In the genomic region with DNA sequence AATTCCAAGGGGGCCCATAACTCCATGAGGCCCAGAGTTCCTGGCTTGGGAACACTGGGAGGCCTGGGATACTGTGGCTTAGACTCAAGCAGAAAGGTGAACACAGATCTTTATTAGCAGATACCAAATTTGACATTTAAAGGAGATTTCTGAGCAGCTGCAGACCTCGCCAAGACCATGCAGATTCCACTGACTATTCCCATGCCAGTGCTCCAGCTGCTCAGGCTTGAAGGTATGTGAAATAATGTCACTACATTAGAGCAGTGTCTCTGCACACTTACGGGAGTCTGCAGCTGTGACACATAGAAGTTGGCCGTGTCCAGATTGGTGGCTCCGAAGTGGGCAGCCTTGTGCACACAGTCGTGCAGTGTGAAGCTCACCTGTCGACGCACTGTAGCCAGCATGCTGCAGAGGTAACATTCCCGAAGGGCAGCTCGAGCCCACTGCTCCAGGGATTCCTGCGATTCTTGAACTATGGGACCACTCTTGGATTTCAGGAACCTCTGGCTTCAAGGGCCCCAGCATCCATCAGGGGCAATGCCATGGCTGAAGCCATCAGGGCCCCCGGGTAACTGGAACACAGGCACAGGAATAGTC, we compare ENCODE assay signal across 12 cellular contexts. TPM values are rescaled to one million over a fixed set of nuclear protein-coding genes. Genes with fewer than 3 reads are reported as not detected.
DNase-seq lines count a peak whose midpoint lies in the region; ATAC-seq, FAIRE-seq and TF ChIP-seq lines count a peak whose summit lies in the region.
"Had no signal": no experiment of that assay in that cellular context is flagged by ENCODE, and none has a peak within 500 bp of the region (broad histone marks: within the 10 kb centered on the region; RNA-seq: fewer than 3 reads in every experiment).

No MANE protein-coding gene starts in this region.

- intact Hi-C loops in CD8-positive, alpha-beta T cell (cut with DNase I, micrococcal nuclease): no loop called here

- H2BK120ac ChIP-seq in neuronal stem cell (ENCODE audit: low read depth, low read length): no peak overlapping the region

- in situ Hi-C loops in HAP-1 (cut with MboI; ENCODE audit: low sequenced_read_pairs): no loop called here

- H3K4ac ChIP-seq in neuronal stem cell (ENCODE audit: low read length): no peak overlapping the region

- WGBS in neuronal stem cell (ENCODE audit: extremely low coverage in 2 of 2, insufficient read length in 2 of 2, insufficient replicate concordance in 1 of 2), 2 donors: no CpG with 5 or more reads among the region's 11 CpGs

- H3K27ac ChIP-seq in CD8-positive, alpha-beta T cell (ENCODE audit: low read depth, low read length): no peak overlapping the region
- no peak overlapping the region for H3K27ac ChIP-seq in neuronal stem cell (replicated peaks; ENCODE audit: low read length)
- H3K27ac ChIP-seq: BLaER1 had no signal

- FAIRE-seq in HTR-8/SVneo (lab: Jason Lieb, UNC): peak; percentile 57

- H3K4me1 ChIP-seq in CD8-positive, alpha-beta T cell (ENCODE audit: insufficient read depth, low read length): peaks cover 20% of the 10 kb centered on the region
- H3K4me1 ChIP-seq in neuronal stem cell (ENCODE audit: control insufficient read depth in 2 of 2, insufficient read depth in 1 of 2, low read depth in 1 of 2, low read length in 2 of 2) (peaks cover 0 to 6% of the 10 kb centered on the region in 2 donors), HAP-1 (no peaks in the 10 kb centered on the region)
- H3K4me1 ChIP-seq: BLaER1 had no signal

- no peak overlapping the region for H3K4me3 Mint-ChIP-seq in CD8-positive, alpha-beta T cell
- H3K4me3 Mint-ChIP-seq in chondrocyte (ENCODE audit: unreplicated experiment): no peak overlapping the region

- H3K18ac ChIP-seq in neuronal stem cell (ENCODE audit: low read length): no peak overlapping the region

- H4K8ac ChIP-seq in neuronal stem cell (ENCODE audit: low read depth, low read length): no peak overlapping the region

- peaks cover 68% of the 10 kb centered on the region for H3K36me3 Mint-ChIP-seq in CD8-positive, alpha-beta T cell
- peaks cover 3% of the 10 kb centered on the region for H3K36me3 Mint-ChIP-seq in chondrocyte (ENCODE audit: low read depth)

- DNase-seq in CD8-positive, alpha-beta T cell: no peak
- DNase-seq in HTR-8/SVneo (ENCODE audit: insufficient read length, low spot score): no peak
- DNase-seq in chondrocyte (ENCODE audit: low spot score): no peak
- DNase-seq in neuronal stem cell (ENCODE audit: low spot score): no peak
- DNase-seq in GM10248 (ENCODE audit: extremely low spot score): no peak
- no peak for DNase-seq in HAP-1 (ENCODE audit: low spot score in 2 of 2)
- no peak for DNase-seq in HPDE6-E6E7 (ENCODE audit: extremely low spot score)
- DNase-seq: DMS79 treated with DMSO at 0.1 percent for 48 hours, GDM1, H7 had no signal

- H3K27me3 Mint-ChIP-seq in CD8-positive, alpha-beta T cell (ENCODE audit: low read depth): no peaks in the 10 kb centered on the region
- no peaks in the 10 kb centered on the region for H3K27me3 Mint-ChIP-seq in chondrocyte (ENCODE audit: low read depth)

- no peak overlapping the region for H3K4me3 ChIP-seq in CD8-positive, alpha-beta T cell (ENCODE audit: low read depth, low read length)
- H3K4me3 ChIP-seq in neuronal stem cell (ENCODE audit: low read length in 2 of 2) (no peak overlapping the region), HAP-1 (no peak overlapping the region)
- H3K4me3 ChIP-seq: BLaER1 had no signal

- peak overlapping the region; percentile 17 for H3K23ac ChIP-seq in neuronal stem cell (ENCODE audit: low read depth, low read length, poor library complexity)

- H3K9me3 Mint-ChIP-seq in CD8-positive, alpha-beta T cell: no peaks in the 10 kb centered on the region
- no peaks in the 10 kb centered on the region for H3K9me3 Mint-ChIP-seq in chondrocyte (ENCODE audit: low read depth)

- H3K27ac Mint-ChIP-seq in CD8-positive, alpha-beta T cell: peak overlapping the region; percentile 46
- H3K27ac Mint-ChIP-seq in chondrocyte (ENCODE audit: unreplicated experiment): peak overlapping the region; percentile 27

- H2BK12ac ChIP-seq in neuronal stem cell (ENCODE audit: low read length): no peak overlapping the region

- H3K36me3 ChIP-seq in CD8-positive, alpha-beta T cell (ENCODE audit: insufficient read depth, low read length): no peaks in the 10 kb centered on the region
- H3K36me3 ChIP-seq in neuronal stem cell (replicated peaks in 1 of 2; ENCODE audit: control insufficient read depth in 2 of 2, insufficient read depth in 2 of 2, low read length in 2 of 2) (peaks cover 3 to 73% of the 10 kb centered on the region in 2 donors), HAP-1 (replicated peaks) (peaks cover 7% of the 10 kb centered on the region)

- H3K4me2 ChIP-seq in neuronal stem cell (ENCODE audit: insufficient read depth, low read length, poor library complexity, severe bottlenecking): no peak overlapping the region
- H3K4me2 ChIP-seq: BLaER1 had no signal

- no peak for TF ChIP-seq CTCF in CD8-positive, alpha-beta T cell (IDR thresholded peaks at IDR 0.05)
- TF ChIP-seq CTCF in chondrocyte (IDR thresholded peaks at IDR 0.05): no peak
- no peak for TF ChIP-seq CTCF in GM10248 (IDR thresholded peaks at IDR 0.05; ENCODE audit: control extremely low read depth, extremely low read depth, low read depth, missing control alignments)

- peaks cover 3% of the 10 kb centered on the region for H3K79me1 ChIP-seq in neuronal stem cell (ENCODE audit: low read depth, low read length)

- no peaks in the 10 kb centered on the region for H3K27me3 ChIP-seq in CD8-positive, alpha-beta T cell (ENCODE audit: insufficient read depth, low read length)
- H3K27me3 ChIP-seq in neuronal stem cell (ENCODE audit: control insufficient read depth in 3 of 3, insufficient read depth in 3 of 3, low read depth in 1 of 3, low read length in 3 of 3): no peaks in the 10 kb centered on the region
- no peaks in the 10 kb centered on the region for H3K27me3 ChIP-seq in HAP-1 (ENCODE audit: low read depth)
- H3K27me3 ChIP-seq: BLaER1 had no signal

- POLR2A ChIA-PET in CD8-positive, alpha-beta T cell (lab: Charles Lee): interaction anchor here (1.9 kb wide), 1 partner anchor 46 kb away, joined by 13 read pairs; the partner anchor contains the start of gene SEPTIN7
- POLR2A ChIA-PET in GM10248 (lab: Yijun Ruan, JAX): no interaction called here

- ATAC-seq in CD8-positive, alpha-beta T cell: no peak
- no peak for ATAC-seq in GM21737 (IDR thresholded peaks at IDR 0.05; ENCODE audit: unreplicated experiment)

- H3K14ac ChIP-seq in neuronal stem cell (ENCODE audit: low read length): no peak overlapping the region

- no peak overlapping the region for H3K9ac ChIP-seq in neuronal stem cell (ENCODE audit: low read depth, low read length, poor library complexity)
- H3K9ac ChIP-seq: BLaER1 had no signal

- no peak overlapping the region for H2AK5ac ChIP-seq in neuronal stem cell (ENCODE audit: low read depth, low read length)

- H2BK15ac ChIP-seq in neuronal stem cell (ENCODE audit: low read length): no peak overlapping the region

- H3K4me1 Mint-ChIP-seq in CD8-positive, alpha-beta T cell (ENCODE audit: low read depth): peaks cover 67% of the 10 kb centered on the region
- H3K4me1 Mint-ChIP-seq in chondrocyte (ENCODE audit: low read depth): peaks cover 40% of the 10 kb centered on the region

- CTCF ChIA-PET in CD8-positive, alpha-beta T cell (lab: Charles Lee): no interaction called here
- CTCF ChIA-PET in GM10248 (lab: Yijun Ruan, JAX): interaction anchor here (1.2 to 3.5 kb wide), 6 partner anchors 10 to 152 kb away, joined by 3 to 16 read pairs (median 4); partner anchors contain the start of gene HERPUD2

- H2AFZ ChIP-seq in neuronal stem cell (ENCODE audit: low read length): no peak overlapping the region

- H4K91ac ChIP-seq in neuronal stem cell (ENCODE audit: low read depth, low read length, poor library complexity): no peak overlapping the region

- no peak overlapping the region for H2BK5ac ChIP-seq in neuronal stem cell (ENCODE audit: low read length)

- H3K9me3 ChIP-seq in CD8-positive, alpha-beta T cell (ENCODE audit: low read length): no peaks in the 10 kb centered on the region
- H3K9me3 ChIP-seq in neuronal stem cell (replicated peaks in 1 of 2; ENCODE audit: control insufficient read depth in 2 of 2, insufficient read depth in 1 of 2, low read depth in 1 of 2, low read length in 2 of 2) (no peaks in the 10 kb centered on the region), HAP-1 (no peaks in the 10 kb centered on the region)

RNA-seq across cellular contexts. Expression of gene SEPTIN7, which starts 46.1 kb away (rescaled TPM):
- total RNA-seq in CD8-positive, alpha-beta T cell: 100 to 1,000 TPM; 185 to 190 TPM
- 380 to 386 TPM (median 383 TPM) in 3 replicates for total RNA-seq in chondrocyte
- 177 TPM for polyA plus RNA-seq in neuronal stem cell (2013, experiment 1 of 2)
- 172 TPM for polyA plus RNA-seq in neuronal stem cell (2013, experiment 2 of 2)
